ENCODE assay signal across 9 cellular contexts in genomic region chr15:85704720-85705119, GRCh38.
DNase-seq lines count a peak whose midpoint lies in the region; ATAC-seq and TF ChIP-seq lines count a peak whose summit lies in the region.
"Had no signal": no experiment of that assay in that cellular context is flagged by ENCODE, and none has a peak within 500 bp of the region (broad histone marks: within the 10 kb centered on the region; RNA-seq: fewer than 3 reads in every experiment).

No MANE protein-coding gene starts in this region.

- H3K36me3 Mint-ChIP-seq in activated T-helper 1 cell treated with anti-CD3 and anti-CD28 coated beads, Interleukin-12 subunit alpha, Interleukin-12 subunit beta, Interleukin-2, Interleukin-4 antibody, amounts not matched to agents 30 ng/mL and 10 ng/mL and 1 ng/mL, durations not matched to agents 14 hours and 24 hours and 36 hours (ENCODE audit: low read depth): peaks cover 27% of the 10 kb centered on the region

- H3K4me3 ChIP-seq in left lung (no peak overlapping the region), stomach (no peak overlapping the region), brain microvascular endothelial cell (ENCODE audit: low read depth, low read length) (no peak overlapping the region)

- 67 to 70% (median 67%) methylated on average over 2 of the region's 2 CpGs for WGBS in stomach, 5 donors

- peak overlapping the region; percentile 73 for H3K4me3 Mint-ChIP-seq in activated T-helper 1 cell treated with anti-CD3 and anti-CD28 coated beads, Interleukin-12 subunit alpha, Interleukin-12 subunit beta, Interleukin-2, Interleukin-4 antibody, amounts not matched to agents 30 ng/mL and 10 ng/mL and 1 ng/mL, durations not matched to agents 14 hours and 24 hours and 36 hours

- H3K4me1 Mint-ChIP-seq in activated T-helper 1 cell treated with anti-CD3 and anti-CD28 coated beads, Interleukin-12 subunit alpha, Interleukin-12 subunit beta, Interleukin-2, Interleukin-4 antibody, amounts not matched to agents 30 ng/mL and 10 ng/mL and 1 ng/mL, durations not matched to agents 14 hours and 24 hours and 36 hours (ENCODE audit: low read depth): peaks cover 79% of the 10 kb centered on the region

- DNase-seq in activated T-helper 1 cell treated with anti-CD3 and anti-CD28 coated beads, Interleukin-12 subunit alpha, Interleukin-12 subunit beta, Interleukin-2, Interleukin-4 antibody, amounts not matched to agents 30 ng/mL and 10 ng/mL and 1 ng/mL, durations not matched to agents 14 hours and 24 hours and 36 hours (ENCODE audit: low spot score): no peak
- DNase-seq in left lung: no peak
- DNase-seq in stomach: no peak
- DNase-seq in iPS-NIHi11 (ENCODE audit: low spot score): no peak
- DNase-seq in brain microvascular endothelial cell: no peak
- DNase-seq: H7, KBM-7 had no signal

- peak overlapping the region; percentile 93 for H3K27ac Mint-ChIP-seq in activated T-helper 1 cell treated with anti-CD3 and anti-CD28 coated beads, Interleukin-12 subunit alpha, Interleukin-12 subunit beta, Interleukin-2, Interleukin-4 antibody, amounts not matched to agents 30 ng/mL and 10 ng/mL and 1 ng/mL, durations not matched to agents 14 hours and 24 hours and 36 hours

- H3K9me3 Mint-ChIP-seq in activated T-helper 1 cell treated with anti-CD3 and anti-CD28 coated beads, Interleukin-12 subunit alpha, Interleukin-12 subunit beta, Interleukin-2, Interleukin-4 antibody, amounts not matched to agents 30 ng/mL and 10 ng/mL and 1 ng/mL, durations not matched to agents 14 hours and 24 hours and 36 hours: no peaks in the 10 kb centered on the region

- TF ChIP-seq CTCF in left lung (IDR thresholded peaks at IDR 0.05) (no peak), stomach (IDR thresholded peaks at IDR 0.05) (no peak), brain microvascular endothelial cell (IDR thresholded peaks at IDR 0.05; ENCODE audit: low read depth, low read length, missing control alignments) (no peak)

- H3K27me3 ChIP-seq in left lung: no peaks in the 10 kb centered on the region
- no peaks in the 10 kb centered on the region for H3K27me3 ChIP-seq in stomach
- no peaks in the 10 kb centered on the region for H3K27me3 ChIP-seq in brain microvascular endothelial cell (replicated peaks)

- intact Hi-C loops in activated T-helper 1 cell treated with anti-CD3 and anti-CD28 coated beads, Interleukin-12 subunit alpha, Interleukin-12 subunit beta, Interleukin-2, Interleukin-4 antibody, amounts not matched to agents 30 ng/mL and 10 ng/mL and 1 ng/mL, durations not matched to agents 14 hours and 24 hours and 36 hours (cut with micrococcal nuclease): loop anchor here (1.0 to 5.0 kb wide), 4 partner anchors 36 to 387 kb away; no protein-coding TSS in a partner anchor
- intact Hi-C loops in left lung (cut with DNase I) (loop anchor here in 1 of 2 donors (10.0 kb wide), 1 partner anchor 80 kb away; no protein-coding TSS in a partner anchor), stomach (cut with DNase I; ENCODE audit: low total_unique reads) (no loop called here)

- TF ChIP-seq POLR2A in stomach (IDR thresholded peaks at IDR 0.05): no peak

- H3K27me3 Mint-ChIP-seq in activated T-helper 1 cell treated with anti-CD3 and anti-CD28 coated beads, Interleukin-12 subunit alpha, Interleukin-12 subunit beta, Interleukin-2, Interleukin-4 antibody, amounts not matched to agents 30 ng/mL and 10 ng/mL and 1 ng/mL, durations not matched to agents 14 hours and 24 hours and 36 hours (ENCODE audit: insufficient read depth): no peaks in the 10 kb centered on the region

- no peaks in the 10 kb centered on the region for H3K9me3 ChIP-seq in left lung
- no peaks in the 10 kb centered on the region for H3K9me3 ChIP-seq in stomach

- peaks cover 34 to 84% of the 10 kb centered on the region in 2 donors for H3K4me1 ChIP-seq in left lung
- peaks cover 60 to 83% (median 73%) of the 10 kb centered on the region in 4 donors for H3K4me1 ChIP-seq in stomach

- H3K36me3 ChIP-seq in left lung (peaks cover 0 to 51% of the 10 kb centered on the region in 2 donors), stomach (peaks cover 0 to 37% (median 24%) of the 10 kb centered on the region in 4 donors), brain microvascular endothelial cell (replicated peaks) (peaks cover 6% of the 10 kb centered on the region)

- in situ Hi-C loops in brain microvascular endothelial cell (cut with HindIII; ENCODE audit: low pct_ligation_motif_present, low sequenced_read_pairs): no loop called here

- peak overlapping the region; percentile 77 to 93 for H3K27ac ChIP-seq in left lung
- peak overlapping the region in 4 of 5 donors; percentile 82 to 93 (median 87) for H3K27ac ChIP-seq in stomach
- H3K27ac ChIP-seq in brain microvascular endothelial cell: no peak overlapping the region

- TF ChIP-seq EP300 in stomach (IDR thresholded peaks at IDR 0.05): no peak

- ATAC-seq in HG03442 (IDR thresholded peaks at IDR 0.05; ENCODE audit: unreplicated experiment) (peak; percentile 20), left lung (peak; percentile 34), GM19397 (IDR thresholded peaks at IDR 0.05; ENCODE audit: unreplicated experiment) (no peak)
